ENCODE assay signal across 12 cellular contexts in the genomic region with DNA sequence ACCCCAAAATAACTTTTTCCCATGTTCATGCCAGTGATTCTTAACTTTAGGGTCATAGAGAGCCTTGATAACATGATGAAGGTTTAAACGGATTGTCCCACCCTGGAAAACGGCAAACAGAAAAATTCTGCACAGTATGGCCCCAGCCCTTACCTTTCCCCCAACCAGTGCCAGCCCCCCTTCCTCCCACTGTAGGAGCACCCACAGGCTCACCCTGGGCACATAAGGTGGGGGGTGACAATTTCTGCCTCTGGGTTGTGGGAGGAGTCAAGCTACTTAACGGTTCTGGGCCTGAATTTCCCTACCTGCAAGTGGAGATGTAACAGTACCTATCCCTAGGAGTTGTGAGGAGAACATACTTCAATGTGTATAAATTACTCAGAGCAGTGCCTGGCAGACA. TPM values are rescaled to one million over a fixed set of nuclear protein-coding genes. Genes with fewer than 3 reads are reported as not detected.
DNase-seq lines count a peak whose midpoint lies in the region; ATAC-seq, FAIRE-seq and TF ChIP-seq lines count a peak whose summit lies in the region.
"Had no signal": no experiment of that assay in that cellular context is flagged by ENCODE, and none has a peak within 500 bp of the region (broad histone marks: within the 10 kb centered on the region; RNA-seq: fewer than 3 reads in every experiment).

No MANE protein-coding gene starts in this region.

- TF ChIP-seq CTCF in tibial nerve (IDR thresholded peaks at IDR 0.05), result no peak

- no peaks in the 10 kb centered on the region for H3K4me1 Mint-ChIP-seq in activated naive CD8-positive, alpha-beta T cell treated with anti-CD3 and anti-CD28 coated beads, Interleukin-2, amount 10 ng/mL, durations not matched to agents 7 days and 5 days

- WGBS in tibial nerve, 2 donors, result 18 to 37% methylated on average over 3 of the region's 3 CpGs

- H3K27ac Mint-ChIP-seq in activated naive CD8-positive, alpha-beta T cell treated with anti-CD3 and anti-CD28 coated beads, Interleukin-2, amount 10 ng/mL, durations not matched to agents 7 days and 5 days, result peak overlapping the region; percentile 61

- H3K9me3 Mint-ChIP-seq in activated naive CD8-positive, alpha-beta T cell treated with anti-CD3 and anti-CD28 coated beads, Interleukin-2, amount 10 ng/mL, durations not matched to agents 7 days and 5 days, result no peaks in the 10 kb centered on the region
- H3K9me3 Mint-ChIP-seq: T-helper 2 cell treated with Interferon-gamma antibody and Interleukin-4, amounts not matched to agents 5 μg/mL and 100 μg/mL, for 36 hours had no signal

- H3K9me3 ChIP-seq in muscle layer of colon (ENCODE audit: low read length) (no peaks in the 10 kb centered on the region), tibial nerve (no peaks in the 10 kb centered on the region)

- H3K36me3 ChIP-seq in muscle layer of colon (ENCODE audit: insufficient read depth, low read length) (peaks cover 61% of the 10 kb centered on the region), tibial nerve (peaks cover 4 to 82% (median 7%) of the 10 kb centered on the region in 3 donors)

- peaks cover 3% of the 10 kb centered on the region for H3K36me3 Mint-ChIP-seq in activated naive CD8-positive, alpha-beta T cell treated with anti-CD3 and anti-CD28 coated beads, Interleukin-2, amount 10 ng/mL, durations not matched to agents 7 days and 5 days

- no peaks in the 10 kb centered on the region for H3K27me3 ChIP-seq in muscle layer of colon (ENCODE audit: control insufficient read depth in 1 of 2, insufficient read depth in 2 of 2, low read length in 2 of 2)
- no peaks in the 10 kb centered on the region for H3K27me3 ChIP-seq in tibial nerve

- no peak for TF ChIP-seq POLR2A in tibial nerve (IDR thresholded peaks at IDR 0.05)

- H3K4me3 ChIP-seq in muscle layer of colon (ENCODE audit: low read depth in 1 of 2, low read length in 2 of 2), result no peak overlapping the region
- H3K4me3 ChIP-seq in tibial nerve, result no peak overlapping the region

- no peak for ATAC-seq in activated naive CD8-positive, alpha-beta T cell treated with anti-CD3 and anti-CD28 coated beads, Interleukin-2, amount 10 ng/mL, durations not matched to agents 7 days and 5 days (ENCODE audit: low read depth)

- H3K9ac ChIP-seq in muscle layer of colon (ENCODE audit: low read length), result no peak overlapping the region

- peak overlapping the region; percentile 61 for H3K27ac ChIP-seq in muscle layer of colon (ENCODE audit: low read depth, low read length)
- peak overlapping the region in 3 of 4 donors; percentile 3 to 73 (median 26) for H3K27ac ChIP-seq in tibial nerve

- FAIRE-seq in RCC 7860 (lab: Jason Lieb, UNC), result no peak
- FAIRE-seq: bronchial epithelial cell had no signal

- DNase-seq in activated effector memory CD4-positive, alpha-beta T cell treated with anti-CD3 and anti-CD28 coated beads, Interleukin-2, amount 50 U/mL, for 16 hours, result peak; percentile 19
- no peak for DNase-seq in activated effector memory CD4-positive, alpha-beta T cell treated with Interleukin-2 at 50 U/mL for 16 hours
- no peak for DNase-seq in activated naive CD8-positive, alpha-beta T cell treated with anti-CD3 and anti-CD28 coated beads, Interleukin-2, amount 10 ng/mL, durations not matched to agents 7 days and 5 days
- no peak for DNase-seq in tibial nerve (ENCODE audit: low spot score in 2 of 2)
- no peak for DNase-seq in NCI-H2081 (lab: John Stamatoyannopoulos, UW)
- no peak for DNase-seq in T-helper 1 cell
- no peak for DNase-seq in RCC 7860 (ENCODE audit: low spot score)
- DNase-seq: activated CD8-positive, alpha-beta memory T cell treated with anti-CD3 and anti-CD28 coated beads, Interleukin-2, amount 50 U/mL, for 4 hours; KG1 had no signal

- no peaks in the 10 kb centered on the region for H3K27me3 Mint-ChIP-seq in activated naive CD8-positive, alpha-beta T cell treated with anti-CD3 and anti-CD28 coated beads, Interleukin-2, amount 10 ng/mL, durations not matched to agents 7 days and 5 days

- H3K4me3 Mint-ChIP-seq in activated naive CD8-positive, alpha-beta T cell treated with anti-CD3 and anti-CD28 coated beads, Interleukin-2, amount 10 ng/mL, durations not matched to agents 7 days and 5 days, result no peak overlapping the region
- H3K4me3 Mint-ChIP-seq: T-helper 2 cell treated with Interferon-gamma antibody and Interleukin-4, amounts not matched to agents 5 μg/mL and 100 μg/mL, for 36 hours had no signal

- H3K4me1 ChIP-seq in muscle layer of colon (ENCODE audit: insufficient read depth, low read length) (peaks cover 39% of the 10 kb centered on the region), tibial nerve (peaks cover 0 to 66% (median 23%) of the 10 kb centered on the region in 4 donors)

- POLR2A ChIA-PET in activated naive CD8-positive, alpha-beta T cell treated with anti-CD3 and anti-CD28 coated beads, Interleukin-2, amount 10 ng/mL, durations not matched to agents 7 days and 5 days (lab: Charles Lee), result no interaction called here

- no peak for TF ChIP-seq EP300 in tibial nerve (IDR thresholded peaks at IDR 0.05)

RNA-seq across cellular contexts. Expression of a gene that starts 18.1 kb away (rescaled TPM):
- total RNA-seq in activated naive CD8-positive, alpha-beta T cell treated with anti-CD3 and anti-CD28 coated beads, Interleukin-2, amount 10 ng/mL, durations not matched to agents 7 days and 5 days, result 10 to 100 TPM; 35.5 to 41.3 TPM
- 10 to 100 TPM in 1 of 4 donors, 1 to 10 TPM in 3; 4.0 to 10.7 (median 6.2) TPM for total RNA-seq in tibial nerve

RNA-seq across cellular contexts. Expression of a gene that starts 18.4 kb away (rescaled TPM):
- total RNA-seq in activated naive CD8-positive, alpha-beta T cell treated with anti-CD3 and anti-CD28 coated beads, Interleukin-2, amount 10 ng/mL, durations not matched to agents 7 days and 5 days, result 10 to 100 TPM; 18.5 to 19.5 TPM
- 100 to 1,000 TPM; 151 to 308 (median 224) TPM for total RNA-seq in tibial nerve

Comparison
In these comparisons a context has a peak if more than half of its experiments do, and no peak if none do; other contexts are left out.
1. RNA of a gene that starts 18.4 kb away (total RNA-seq): 151 to 308 TPM in tibial nerve; 18.5 to 19.5 TPM in activated naive CD8-positive, alpha-beta T cell treated with anti-CD3 and anti-CD28 coated beads, Interleukin-2, amount 10 ng/mL, durations not matched to agents 7 days and 5 days; every median in the first group is over 4 times any median in the second.